In the genomic region with DNA sequence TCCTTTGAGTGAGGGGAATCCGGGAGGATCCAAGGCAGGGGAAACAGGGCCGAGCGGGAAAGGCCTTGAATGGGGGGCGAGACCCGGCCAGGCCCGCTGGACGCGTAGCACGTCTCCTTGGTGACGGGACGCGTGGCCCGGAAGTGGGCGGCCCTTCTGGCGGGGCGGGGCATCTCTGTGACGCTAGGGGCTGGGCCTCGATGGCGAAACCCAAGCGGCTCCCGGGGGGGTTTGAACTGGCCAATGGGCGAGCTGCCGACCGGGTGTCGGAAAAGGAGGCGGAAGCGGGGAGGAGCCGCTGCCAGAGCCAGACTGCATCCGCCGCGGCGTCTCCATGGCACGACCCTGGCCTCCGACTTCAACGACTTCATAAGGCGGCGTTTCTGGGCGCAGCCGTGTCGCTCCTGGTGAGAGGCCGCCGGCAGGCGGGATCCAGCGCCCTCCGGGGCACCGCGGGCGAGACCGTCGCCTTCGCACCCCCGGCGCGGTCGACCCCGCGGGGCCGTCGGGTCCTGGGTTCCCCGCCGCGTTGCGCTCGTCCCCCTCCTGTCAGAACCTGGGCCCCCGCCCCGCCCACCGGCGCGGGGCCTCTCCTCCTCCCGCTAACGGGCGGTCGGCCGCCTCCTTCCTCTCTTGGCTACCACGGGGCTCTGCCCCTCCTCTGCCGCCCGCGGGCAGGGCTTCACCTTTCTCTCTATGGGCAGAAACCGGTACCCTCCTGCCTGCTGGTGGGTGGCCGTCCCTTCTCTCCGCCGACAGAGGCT, we compare ENCODE assay signal across 8 cellular contexts. TPM values are rescaled to one million over a fixed set of nuclear protein-coding genes. Genes with fewer than 3 reads are reported as not detected.
DNase-seq lines count a peak whose midpoint lies in the region; ATAC-seq, FAIRE-seq and TF ChIP-seq lines count a peak whose summit lies in the region.

A gene (plus strand): TSS at position 158 of the 764 bp plus-strand sequence. CDS start 86 bp downstream, at position 244.

- peaks cover 22% of the 10 kb centered on the region for H3K36me3 Mint-ChIP-seq in activated T-helper 17 cell treated with anti-CD3 and anti-CD28 coated beads, Interleukin-2, amount 50 U/mL, for 72 hours (ENCODE audit: low read depth)
- no peaks in the 10 kb centered on the region for H3K36me3 Mint-ChIP-seq in natural killer cell

- intact Hi-C loops in natural killer cell (cut with micrococcal nuclease) = loop anchor here (1.0 to 2.0 kb wide), 3 partner anchors 17 to 96 kb away; a partner anchor contains a TSS

- H3K27me3 Mint-ChIP-seq in activated T-helper 17 cell treated with anti-CD3 and anti-CD28 coated beads, Interleukin-2, amount 50 U/mL, for 72 hours = no peaks in the 10 kb centered on the region
- no peaks in the 10 kb centered on the region for H3K27me3 Mint-ChIP-seq in natural killer cell (ENCODE audit: low read depth in 2 of 2)

- H3K4me1 ChIP-seq in Loucy (ENCODE audit: insufficient read depth, low read length, poor library complexity, severe bottlenecking) = peaks cover 15% of the 10 kb centered on the region
- peaks cover 4% of the 10 kb centered on the region for H3K4me1 ChIP-seq in RWPE2 (ENCODE audit: insufficient read depth, poor library complexity, severe bottlenecking)

- peak; percentile 84 for ATAC-seq in RWPE2 (ENCODE audit: low read depth)
- peak; percentile 94 for ATAC-seq in activated T-helper 17 cell treated with anti-CD3 and anti-CD28 coated beads, Interleukin-2, amount 50 U/mL, for 72 hours (replicated peaks)
- peak; percentile 86 to 96 (median 88) for ATAC-seq in natural killer cell

- H3K4me2 ChIP-seq in Loucy (ENCODE audit: low read depth, low read length, poor library complexity, severe bottlenecking) = peak within 1 kb of the TSS; percentile 96

- H2AFZ ChIP-seq in Loucy (ENCODE audit: low read length) = peak within 1 kb of the TSS; percentile 97

- peak within 1 kb of the TSS; percentile 67 for H3K27ac ChIP-seq in RWPE2 (ENCODE audit: poor library complexity, severe bottlenecking)

- FAIRE-seq in H54 (lab: Jason Lieb, UNC) = no peak

- DNase-seq in ELF-1 (ENCODE audit: low read depth, low spot score) (peak; percentile 99), H54 (ENCODE audit: insufficient read length, low spot score) (peak; percentile 99), RWPE2 (ENCODE audit: low spot score) (peak; percentile 97), fibroblast of mammary gland (ENCODE audit: low read depth) (peak; percentile 91), natural killer cell (peak; percentile 99)
- DNase-seq in stimulated activated naive CD4-positive, alpha-beta T cell (lab: John Stamatoyannopoulos, UW) = peak; percentile 96 to 98 (median 97)

- H3K9ac ChIP-seq in Loucy (ENCODE audit: low read depth, low read length, poor library complexity, severe bottlenecking) = peak within 1 kb of the TSS; percentile 96

- peak within 1 kb of the TSS; percentile 81 for H3K27ac Mint-ChIP-seq in activated T-helper 17 cell treated with anti-CD3 and anti-CD28 coated beads, Interleukin-2, amount 50 U/mL, for 72 hours
- H3K27ac Mint-ChIP-seq in natural killer cell = peak within 1 kb of the TSS; percentile 90 to 92

- TF ChIP-seq CTCF in Loucy (conservative IDR thresholded peaks at IDR 0.05; ENCODE audit: low read length) (no peak), RWPE2 (IDR thresholded peaks at IDR 0.05; ENCODE audit: poor library complexity, severe bottlenecking) (no peak), fibroblast of mammary gland (conservative IDR thresholded peaks at IDR 0.05; ENCODE audit: control insufficient read depth, insufficient read depth, low read depth, low read length) (no peak), natural killer cell (IDR thresholded peaks at IDR 0.05) (no peak)

- peak within 1 kb of the TSS; percentile 87 for H3K4me3 Mint-ChIP-seq in activated T-helper 17 cell treated with anti-CD3 and anti-CD28 coated beads, Interleukin-2, amount 50 U/mL, for 72 hours
- peak within 1 kb of the TSS; percentile 98 for H3K4me3 Mint-ChIP-seq in natural killer cell

- no peaks in the 10 kb centered on the region for H3K9me2 ChIP-seq in Loucy (replicated peaks; ENCODE audit: low read depth, low read length)

- H3K27me3 ChIP-seq in Loucy (ENCODE audit: insufficient read depth, low read length, poor library complexity, severe bottlenecking) (no peaks in the 10 kb centered on the region), RWPE2 (ENCODE audit: insufficient read depth, poor library complexity, severe bottlenecking) (no peaks in the 10 kb centered on the region)

- H3K9me3 ChIP-seq in Loucy (ENCODE audit: insufficient read depth, low read depth, low read length) = no peaks in the 10 kb centered on the region
- no peaks in the 10 kb centered on the region for H3K9me3 ChIP-seq in RWPE2 (ENCODE audit: severe bottlenecking)

- H4K20me1 ChIP-seq in Loucy (ENCODE audit: insufficient read depth, low read length, poor library complexity, severe bottlenecking) = peaks cover 16% of the 10 kb centered on the region

- TF ChIP-seq POLR2A in H54 (IDR thresholded peaks at IDR 0.05; ENCODE audit: low read depth, low read length) = peak; percentile 84

- H3K4me1 Mint-ChIP-seq in activated T-helper 17 cell treated with anti-CD3 and anti-CD28 coated beads, Interleukin-2, amount 50 U/mL, for 72 hours = peaks cover 5% of the 10 kb centered on the region
- peaks cover 6 to 24% of the 10 kb centered on the region in 2 donors for H3K4me1 Mint-ChIP-seq in natural killer cell

- H3K36me3 ChIP-seq in Loucy (ENCODE audit: insufficient read depth, low read length) (peaks cover 15% of the 10 kb centered on the region; the same call in 1 of the 2 replicates), RWPE2 (ENCODE audit: low read depth) (peaks cover 15% of the 10 kb centered on the region)

- H3K4me3 ChIP-seq in Loucy (ENCODE audit: low read length, poor library complexity, severe bottlenecking) = peak within 1 kb of the TSS; percentile 100
- H3K4me3 ChIP-seq in RWPE2 (ENCODE audit: severe bottlenecking) = peak within 1 kb of the TSS; percentile 77
- peak within 1 kb of the TSS; percentile 75 for H3K4me3 ChIP-seq in fibroblast of mammary gland (ENCODE audit: control insufficient read depth, low read depth, low read length)

- no peaks in the 10 kb centered on the region for H3F3A ChIP-seq in Loucy (ENCODE audit: low read depth)

- H3K9me3 Mint-ChIP-seq in activated T-helper 17 cell treated with anti-CD3 and anti-CD28 coated beads, Interleukin-2, amount 50 U/mL, for 72 hours = no peaks in the 10 kb centered on the region
- H3K9me3 Mint-ChIP-seq in natural killer cell = no peaks in the 10 kb centered on the region

- H3K79me2 ChIP-seq in Loucy (ENCODE audit: insufficient read depth, low read length) = peaks cover 38% of the 10 kb centered on the region

RNA-seq across cellular contexts. Expression of the gene that starts here (rescaled TPM):
- 10 to 100 TPM; 49.4 to 66.2 TPM for total RNA-seq in activated T-helper 17 cell treated with anti-CD3 and anti-CD28 coated beads, Interleukin-2, amount 50 U/mL, for 72 hours
- total RNA-seq in natural killer cell = 10 to 100 TPM; 36.4 to 44.4 (median 37.5) TPM

Comparison
In these comparisons a context has a peak if more than half of its experiments do, and no peak if none do; other contexts are left out.
1. Peak in every context shown above with its lines: DNase-seq, ATAC-seq, H3K4me3 ChIP-seq and H3K27ac ChIP-seq.